In the genomic region with DNA sequence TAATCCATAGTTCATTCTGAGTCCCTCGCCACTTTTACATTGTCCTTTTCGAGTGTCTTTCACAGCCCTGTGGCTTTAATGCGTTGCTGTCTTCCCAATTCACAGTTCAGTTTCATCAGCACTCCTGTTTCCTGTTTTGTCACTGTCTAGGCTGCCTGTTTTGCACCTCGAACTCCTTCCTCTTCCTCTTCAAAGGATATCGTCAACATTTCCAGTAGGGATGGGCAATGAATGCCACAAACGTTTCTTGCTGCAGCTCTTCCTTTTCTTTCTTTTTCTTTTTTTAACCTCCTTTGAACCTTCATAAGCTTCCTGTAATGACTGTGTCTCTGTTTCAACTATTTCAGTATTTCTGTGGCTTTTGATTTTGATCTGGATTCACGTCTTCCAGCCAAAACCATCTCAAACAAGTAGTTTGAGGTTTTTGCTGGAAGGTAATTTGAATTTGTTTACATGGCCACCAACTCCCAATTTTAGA, we compare ENCODE assay signal across 8 cellular contexts.
A peak's percentile ranks its signal among the peaks of the same experiment; 100 is the strongest.
DNase-seq lines count a peak whose midpoint lies in the region; ATAC-seq, FAIRE-seq and TF ChIP-seq lines count a peak whose summit lies in the region.

No MANE protein-coding gene starts in this region.

- H3K4me1 Mint-ChIP-seq in activated CD8-positive, alpha-beta T cell treated with anti-CD3 and anti-CD28 coated beads, Interleukin-2, amount 10 ng/mL, durations not matched to agents 7 days and 5 days (ENCODE audit: low read depth): peaks cover 55% of the 10 kb centered on the region
- peaks cover 41 to 50% (median 43%) of the 10 kb centered on the region in 3 donors for H3K4me1 Mint-ChIP-seq in naive B cell

- ATAC-seq in HG03457 (IDR thresholded peaks at IDR 0.05; ENCODE audit: unreplicated experiment) (peak; percentile 40), naive B cell (ENCODE audit: low read depth in 2 of 2) (peak in 1 of 2 donors; percentile 22), HG02840 (IDR thresholded peaks at IDR 0.05; ENCODE audit: low FRiP score, unreplicated experiment) (no peak), HG03139 (IDR thresholded peaks at IDR 0.05; ENCODE audit: unreplicated experiment) (no peak)
- ATAC-seq in activated CD8-positive, alpha-beta T cell treated with anti-CD3 and anti-CD28 coated beads, Interleukin-2, amount 10 ng/mL, durations not matched to agents 7 days and 5 days: peak; percentile 60

- POLR2A ChIA-PET in activated CD8-positive, alpha-beta T cell treated with anti-CD3 and anti-CD28 coated beads, Interleukin-2, amount 10 ng/mL, durations not matched to agents 7 days and 5 days (lab: Charles Lee): interaction anchor here (0.7 kb wide), 1 partner anchor 9 kb away, joined by 3 read pairs; no protein-coding TSS in a partner anchor

- FAIRE-seq in GM12892 (lab: Jason Lieb, UNC) (peak; percentile 67), frontal cortex (lab: Jason Lieb, UNC) (no peak)

- peak overlapping the region; percentile 64 for H3K4me3 Mint-ChIP-seq in activated CD8-positive, alpha-beta T cell treated with anti-CD3 and anti-CD28 coated beads, Interleukin-2, amount 10 ng/mL, durations not matched to agents 7 days and 5 days
- peak overlapping the region; percentile 59 to 91 (median 80) for H3K4me3 Mint-ChIP-seq in naive B cell

- CTCF ChIA-PET in activated CD8-positive, alpha-beta T cell treated with anti-CD3 and anti-CD28 coated beads, Interleukin-2, amount 10 ng/mL, durations not matched to agents 7 days and 5 days (lab: Charles Lee): interaction anchor here (1.2 to 1.7 kb wide), 3 partner anchors 12 to 44 kb away, joined by 4 to 8 read pairs (median 4); no protein-coding TSS in a partner anchor

- no peaks in the 10 kb centered on the region for H3K9me3 Mint-ChIP-seq in activated CD8-positive, alpha-beta T cell treated with anti-CD3 and anti-CD28 coated beads, Interleukin-2, amount 10 ng/mL, durations not matched to agents 7 days and 5 days (ENCODE audit: insufficient read depth)
- no peaks in the 10 kb centered on the region for H3K9me3 Mint-ChIP-seq in naive B cell

- TF ChIP-seq POLR2A in GM12892 (IDR thresholded peaks at IDR 0.05; ENCODE audit: low read depth, low read length): no peak

- no peaks in the 10 kb centered on the region for H3K27me3 Mint-ChIP-seq in activated CD8-positive, alpha-beta T cell treated with anti-CD3 and anti-CD28 coated beads, Interleukin-2, amount 10 ng/mL, durations not matched to agents 7 days and 5 days (ENCODE audit: low read depth)
- H3K27me3 Mint-ChIP-seq in naive B cell: no peaks in the 10 kb centered on the region

- peaks cover 2% of the 10 kb centered on the region for H3K36me3 Mint-ChIP-seq in activated CD8-positive, alpha-beta T cell treated with anti-CD3 and anti-CD28 coated beads, Interleukin-2, amount 10 ng/mL, durations not matched to agents 7 days and 5 days (ENCODE audit: low read depth)
- H3K36me3 Mint-ChIP-seq in naive B cell: no peaks in the 10 kb centered on the region

- no peak for DNase-seq in GM12892 (ENCODE audit: insufficient read length)
- peak; percentile 35 for DNase-seq in activated CD8-positive, alpha-beta T cell treated with anti-CD3 and anti-CD28 coated beads, Interleukin-2, amount 10 ng/mL, durations not matched to agents 7 days and 5 days
- no peak for DNase-seq in naive B cell
- DNase-seq in ecto neural progenitor cell (ENCODE audit: low spot score): no peak
- DNase-seq in frontal cortex (ENCODE audit: low spot score in 2 of 2): no peak

- peak overlapping the region; percentile 84 for H3K27ac Mint-ChIP-seq in activated CD8-positive, alpha-beta T cell treated with anti-CD3 and anti-CD28 coated beads, Interleukin-2, amount 10 ng/mL, durations not matched to agents 7 days and 5 days
- H3K27ac Mint-ChIP-seq in naive B cell: peak overlapping the region; percentile 11 to 96 (median 76)

Comparison
In these comparisons a context has a peak if more than half of its experiments do, and no peak if none do; other contexts are left out.
1. ATAC-seq: peak in HG03457 (single experiment) and activated CD8-positive, alpha-beta T cell treated with anti-CD3 and anti-CD28 coated beads, Interleukin-2, amount 10 ng/mL, durations not matched to agents 7 days and 5 days (single experiment); none in HG02840 (single experiment) and HG03139 (single experiment).